8 cellular contexts compared by ENCODE assay signal in genomic region chr6:24721461-24722215, GRCh38. TPM values are rescaled to one million over a fixed set of nuclear protein-coding genes. Genes with fewer than 3 reads are reported as not detected.
DNase-seq lines count a peak whose midpoint lies in the region; ATAC-seq and TF ChIP-seq lines count a peak whose summit lies in the region.

No MANE protein-coding gene starts in this region.

- H3K4me3 ChIP-seq in dorsolateral prefrontal cortex (peak overlapping the region; percentile 53 to 100 (median 95)), mesendoderm (ENCODE audit: low read length) (peak overlapping the region; percentile 6), urinary bladder (ENCODE audit: low read depth, low read length) (peak overlapping the region; percentile 43)

- intact Hi-C loops in dorsolateral prefrontal cortex (cut with DNase I), result loop anchor here (1.0 to 5.0 kb wide), 4 partner anchors 53 to 55 kb away; partner anchors contain the start of genes ACOT13 (in 2 of the 2), TDP2 (in 2 of the 2) and GMNN (in 1 of the 2)

- H3K4me2 ChIP-seq in mesendoderm (ENCODE audit: low read length), result peak overlapping the region; percentile 22

- peak in 4 of 56 donors; percentile 2 to 25 (median 16) for TF ChIP-seq CTCF in dorsolateral prefrontal cortex (IDR thresholded peaks at IDR 0.05 in 54 of 56, conservative IDR thresholded peaks at IDR 0.05 in 2 of 56; ENCODE audit: low read depth in 1 of 56, partially characterized antibody in 56 of 56)

- H3K9ac ChIP-seq in mesendoderm (ENCODE audit: low read length), result peak overlapping the region; percentile 69

- H3K36me3 ChIP-seq in mesendoderm (ENCODE audit: control insufficient read depth, insufficient read depth, low read length) (no peaks in the 10 kb centered on the region), urinary bladder (ENCODE audit: insufficient read depth) (no peaks in the 10 kb centered on the region)

- H3K23ac ChIP-seq in mesendoderm (ENCODE audit: low read length), result no peak overlapping the region

- H3K27me3 ChIP-seq in dorsolateral prefrontal cortex (no peaks in the 10 kb centered on the region), mesendoderm (ENCODE audit: insufficient read depth, low read length, poor library complexity) (no peaks in the 10 kb centered on the region)

- no peak overlapping the region for H3K18ac ChIP-seq in mesendoderm (ENCODE audit: low read length)

- DNase-seq in COLO829 (ENCODE audit: low spot score), result peak; percentile 76
- DNase-seq in dorsolateral prefrontal cortex, result peak in 5 of 10 donors; percentile 83 to 91 (median 88)
- no peak for DNase-seq in mesendoderm
- DNase-seq in stimulated activated CD4-positive, alpha-beta T cell treated with anti-CD3 and anti-CD28 coated beads, Interleukin-4, amount 100 ng/mL, for 4 hours, result no peak

- peaks cover 36% of the 10 kb centered on the region for H3K79me2 ChIP-seq in mesendoderm (ENCODE audit: control insufficient read depth, insufficient read depth, low read length)

- peak overlapping the region; percentile 6 for H2BK5ac ChIP-seq in mesendoderm (ENCODE audit: low read length)

- H3K56ac ChIP-seq in mesendoderm (ENCODE audit: low read length), result peak overlapping the region; percentile 81

- peak; percentile 77 for TF ChIP-seq POLR2A in Raji (IDR thresholded peaks at IDR 0.05; ENCODE audit: insufficient read depth, low read depth, low read length)

- ATAC-seq in GM19035 (IDR thresholded peaks at IDR 0.05; ENCODE audit: unreplicated experiment) (peak; percentile 52), HG03103 (IDR thresholded peaks at IDR 0.05; ENCODE audit: low read depth, unreplicated experiment) (peak; percentile 46)

- no peak overlapping the region for H2BK15ac ChIP-seq in mesendoderm (replicated peaks; ENCODE audit: low read depth)

- H2AK5ac ChIP-seq in mesendoderm (ENCODE audit: low read length), result no peak overlapping the region

- no peaks in the 10 kb centered on the region for H3K4me1 ChIP-seq in mesendoderm (ENCODE audit: control insufficient read depth, low read depth, low read length)
- peaks cover 1% of the 10 kb centered on the region for H3K4me1 ChIP-seq in urinary bladder (ENCODE audit: insufficient read depth)

- H2BK120ac ChIP-seq in mesendoderm (ENCODE audit: low read depth, low read length), result no peak overlapping the region

- H3K79me1 ChIP-seq in mesendoderm (ENCODE audit: low read length), result no peaks in the 10 kb centered on the region

- H3K27ac ChIP-seq in dorsolateral prefrontal cortex (peak overlapping the region; percentile 83 to 100 (median 99)), mesendoderm (ENCODE audit: low read depth, low read length) (peak overlapping the region; percentile 24), urinary bladder (ENCODE audit: low read depth) (peak overlapping the region; percentile 91)

- H4K8ac ChIP-seq in mesendoderm (ENCODE audit: low read depth, low read length), result no peak overlapping the region

- H3K4ac ChIP-seq in mesendoderm (ENCODE audit: low read depth, low read length), result peak overlapping the region; percentile 26

- H4K5ac ChIP-seq in mesendoderm (ENCODE audit: low read length), result peak overlapping the region; percentile 0

- no CpG with 5 or more reads among the region's 26 CpGs for WGBS in mesendoderm (ENCODE audit: extremely low coverage, insufficient coverage, low lambda C conversion rate)
- WGBS in urinary bladder, result 3% methylated on average over 26 of the region's 26 CpGs

RNA-seq across cellular contexts. Expression of gene C6orf62, which starts 2.7 kb away (rescaled TPM):
- total RNA-seq in dorsolateral prefrontal cortex (100 to 1,000 TPM in 17 of 120 experiments, 10 to 100 TPM in 103; 62.2 to 116 (median 89.9) TPM), urinary bladder (85.8 TPM)
- 52.6 TPM for polyA plus RNA-seq in mesendoderm (2013, experiment 1 of 2)
- polyA plus RNA-seq in mesendoderm (2013, experiment 2 of 2), result 51.9 TPM
- polyA plus RNA-seq in urinary bladder, result 38.1 TPM

RNA-seq across cellular contexts. Expression of gene GMNN, which starts 53.1 kb away (rescaled TPM):
- total RNA-seq in dorsolateral prefrontal cortex (10 to 100 TPM in 110 of 120 experiments, 1 to 10 TPM in 10; 7.1 to 41.6 (median 15.2) TPM), urinary bladder (44.7 TPM)
- 115 TPM for polyA plus RNA-seq in mesendoderm (2013, experiment 1 of 2)
- 118 TPM for polyA plus RNA-seq in mesendoderm (2013, experiment 2 of 2)
- 15.4 TPM for polyA plus RNA-seq in urinary bladder

RNA-seq across cellular contexts. Expression of gene ACOT13, which starts 54.8 kb away (rescaled TPM):
- 10 to 100 TPM; 13.5 to 34.9 (median 23.7) TPM for total RNA-seq in dorsolateral prefrontal cortex
- polyA plus RNA-seq in mesendoderm (2013, experiment 1 of 2), result 42.4 TPM
- 44.9 TPM for polyA plus RNA-seq in mesendoderm (2013, experiment 2 of 2)
- total RNA-seq in urinary bladder, result 8.7 TPM
- polyA plus RNA-seq in urinary bladder, result 12.0 TPM

RNA-seq across cellular contexts. Expression of gene TDP2, which starts 54.9 kb away (rescaled TPM):
- total RNA-seq in dorsolateral prefrontal cortex, result 10 to 100 TPM; 32.5 to 61.2 (median 49.0) TPM
- 45.3 TPM for polyA plus RNA-seq in mesendoderm (2013, experiment 1 of 2)
- polyA plus RNA-seq in mesendoderm (2013, experiment 2 of 2), result 45.4 TPM
- 42.2 TPM for total RNA-seq in urinary bladder
- polyA plus RNA-seq in urinary bladder, result 29.7 TPM

Comparison
In these comparisons a context has a peak if more than half of its experiments do, and no peak if none do; other contexts are left out.
1. H3K27ac ChIP-seq: peak in every context shown above with its lines; median percentile 99 in dorsolateral prefrontal cortex; 91 in urinary bladder; 24 in mesendoderm.
2. H3K4me3 ChIP-seq: peak in every context shown above with its lines; median percentile 95 in dorsolateral prefrontal cortex; 43 in urinary bladder; 6 in mesendoderm.